Comparison of ENCODE assay signal across 1 cellular context in genomic region chr2:88627856-88628568, GRCh38.
TF ChIP-seq lines count a peak whose summit lies in the region.

No MANE protein-coding gene starts in this region.

TF ChIP-seq in HepG2, 621 proteins besides CTCF, POLR2A, EP300 and RAD21 (continued from another document and continues in another):
- peak; percentile 97 for TF ChIP-seq TIGD3 (CRISPR knock-in tag; IDR thresholded peaks at IDR 0.05; ENCODE audit: borderline replicate concordance)
- 0 out of 2 replicates have a peak, but pooled peaks have one; percentile 73 for TF ChIP-seq GZF1 (CRISPR knock-in tag; IDR thresholded peaks at IDR 0.05)
- TF ChIP-seq CC2D1A (CRISPR knock-in tag; IDR thresholded peaks at IDR 0.05), result 0 out of 2 replicates have a peak, but pooled peaks have one; percentile 21
- no peak for TF ChIP-seq TBX3 (IDR thresholded peaks at IDR 0.05; ENCODE audit: borderline replicate concordance)
- TF ChIP-seq GTF2F1 (IDR thresholded peaks at IDR 0.05; ENCODE audit: low read length), result 0 out of 2 replicates have a peak, but pooled peaks have one; percentile 29
- no peak for TF ChIP-seq ZFY (CRISPR knock-in tag; IDR thresholded peaks at IDR 0.05)
- peak; percentile 90; the same call in 1 of the 2 replicates for TF ChIP-seq BORCS8-MEF2B (CRISPR knock-in tag; IDR thresholded peaks at IDR 0.05)
- TF ChIP-seq ZBTB40 (IDR thresholded peaks at IDR 0.05), result no peak
- TF ChIP-seq ZBTB40 (CRISPR knock-in tag; IDR thresholded peaks at IDR 0.05), result peak; percentile 72
- no peak for TF ChIP-seq ZNF296 (CRISPR knock-in tag; conservative IDR thresholded peaks at IDR 0.05)
- TF ChIP-seq ZBTB14 (CRISPR knock-in tag; IDR thresholded peaks at IDR 0.05), result no peak
- TF ChIP-seq PHF8 (CRISPR knock-in tag; IDR thresholded peaks at IDR 0.05), result peak; percentile 77
- TF ChIP-seq MLLT10 (CRISPR knock-in tag; IDR thresholded peaks at IDR 0.05), result no peak
- no peak for TF ChIP-seq ZNF354B (CRISPR knock-in tag; IDR thresholded peaks at IDR 0.05)
- TF ChIP-seq ZNF232 (CRISPR knock-in tag; IDR thresholded peaks at IDR 0.05; ENCODE audit: borderline replicate concordance), result peak; percentile 58; the same call in 1 of the 2 replicates
- TF ChIP-seq ZBTB26 (CRISPR knock-in tag; IDR thresholded peaks at IDR 0.05; ENCODE audit: borderline replicate concordance), result no peak
- TF ChIP-seq ZBTB8A (CRISPR knock-in tag; IDR thresholded peaks at IDR 0.05; ENCODE audit: borderline replicate concordance, low read depth), result no peak
- TF ChIP-seq IKZF4 (CRISPR knock-in tag; IDR thresholded peaks at IDR 0.05; ENCODE audit: borderline replicate concordance, low read depth, not compliant biosample characterization), result no peak
- TF ChIP-seq ETV6 (CRISPR knock-in tag; conservative IDR thresholded peaks at IDR 0.05), result no peak; the same call in 1 of the 2 replicates
- TF ChIP-seq ZBTB38 (CRISPR knock-in tag; IDR thresholded peaks at IDR 0.05), result 0 out of 2 replicates have a peak, but pooled peaks have one; percentile 14
- TF ChIP-seq ZBTB43 (CRISPR knock-in tag; conservative IDR thresholded peaks at IDR 0.05), result no peak
- no peak for TF ChIP-seq ZNF414 (CRISPR knock-in tag; IDR thresholded peaks at IDR 0.05)
- no peak for TF ChIP-seq REXO4 (CRISPR knock-in tag; IDR thresholded peaks at IDR 0.05; ENCODE audit: borderline replicate concordance)
- TF ChIP-seq NAIF1 (CRISPR knock-in tag; IDR thresholded peaks at IDR 0.05; ENCODE audit: borderline replicate concordance), result peak; percentile 89; the same call in 1 of the 2 replicates
- TF ChIP-seq KLF13 (CRISPR knock-in tag; IDR thresholded peaks at IDR 0.05), result no peak
- no peak for TF ChIP-seq YY1 (IDR thresholded peaks at IDR 0.05; ENCODE audit: insufficient read depth, insufficient replicate concordance, low read depth, low read length)
- no peak for TF ChIP-seq ZNF34 (CRISPR knock-in tag; IDR thresholded peaks at IDR 0.05; ENCODE audit: borderline replicate concordance)
- TF ChIP-seq HNRNPH1 (optimal IDR thresholded peaks at IDR 0.05; ENCODE audit: low read depth, low read length), result peak; percentile 68
- TF ChIP-seq YEATS2 (CRISPR knock-in tag; IDR thresholded peaks at IDR 0.05; ENCODE audit: borderline replicate concordance), result peak; percentile 86; the same call in 1 of the 2 replicates
- no peak for TF ChIP-seq ELK4 (CRISPR knock-in tag; IDR thresholded peaks at IDR 0.05; ENCODE audit: borderline replicate concordance)
- no peak for TF ChIP-seq JDP2 (CRISPR knock-in tag; IDR thresholded peaks at IDR 0.05; ENCODE audit: borderline replicate concordance)
- no peak for TF ChIP-seq PHB2 (IDR thresholded peaks at IDR 0.05; ENCODE audit: partially characterized antibody)
- peak; percentile 78; the same call in 1 of the 2 replicates for TF ChIP-seq ZNF704 (CRISPR knock-in tag; IDR thresholded peaks at IDR 0.05; ENCODE audit: borderline replicate concordance)
- TF ChIP-seq HNF4G (IDR thresholded peaks at IDR 0.05; ENCODE audit: borderline replicate concordance, low read depth, low read length), result no peak; the same call in 1 of the 2 replicates
- no peak for TF ChIP-seq HNF4G (CRISPR knock-in tag; IDR thresholded peaks at IDR 0.05; ENCODE audit: borderline replicate concordance, low read depth)
- no peak for TF ChIP-seq NFIC (IDR thresholded peaks at IDR 0.05; ENCODE audit: low read length)
- TF ChIP-seq ZSCAN29 (CRISPR knock-in tag; conservative IDR thresholded peaks at IDR 0.05), result no peak
- peak; percentile 30; the same call in 1 of the 2 replicates for TF ChIP-seq MIER3 (CRISPR knock-in tag; IDR thresholded peaks at IDR 0.05; ENCODE audit: borderline replicate concordance)
- peak; percentile 51 for TF ChIP-seq TARDBP (CRISPR knock-in tag; IDR thresholded peaks at IDR 0.05)
